8 cellular contexts compared by ENCODE assay signal in the genomic region with DNA sequence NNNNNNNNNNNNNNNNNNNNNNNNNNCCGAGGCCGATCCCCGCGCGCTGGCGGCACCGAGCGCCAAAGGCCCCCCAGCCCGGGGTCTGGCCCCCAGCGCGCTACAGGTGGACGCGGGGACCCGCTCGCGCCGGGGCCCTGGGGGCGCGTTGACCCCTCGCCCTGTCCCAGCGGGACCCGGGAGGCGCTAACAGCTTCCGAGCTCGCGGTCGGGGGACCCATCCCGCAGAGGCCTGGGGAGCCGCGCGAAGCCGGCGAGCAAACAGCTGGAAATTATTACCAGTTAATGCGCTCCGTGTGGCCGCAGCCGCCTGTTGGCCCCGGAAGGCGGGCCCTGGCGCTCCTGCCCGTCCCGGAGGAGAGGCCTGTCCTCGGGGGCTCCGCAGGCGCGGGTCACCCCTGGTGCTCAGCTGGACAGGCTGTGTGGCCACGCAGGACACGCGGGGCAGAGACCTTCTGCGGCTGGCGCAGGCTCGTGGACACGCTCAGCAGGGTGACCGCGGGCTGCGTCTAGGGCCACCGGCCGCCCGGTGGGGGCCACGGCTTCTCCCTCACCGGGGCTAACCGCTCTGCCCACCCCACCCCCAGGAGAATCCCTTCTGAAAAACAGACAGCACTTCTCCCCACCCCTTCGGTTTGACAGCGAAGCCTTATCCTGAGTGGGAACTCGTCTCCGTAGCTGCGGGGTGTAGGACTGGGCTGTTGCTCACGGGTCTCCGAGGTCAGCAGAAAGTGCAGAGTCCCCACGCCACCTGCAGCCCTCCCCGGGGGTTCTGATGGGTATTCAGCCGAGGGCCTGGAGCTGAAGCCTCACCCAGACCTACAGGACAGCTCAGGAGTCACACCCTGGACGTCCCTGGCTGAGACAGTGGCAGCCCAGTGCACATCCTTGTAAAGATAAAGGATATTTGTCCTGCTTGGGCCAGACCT. TPM values are rescaled to one million over a fixed set of nuclear protein-coding genes. Genes with fewer than 3 reads are reported as not detected.
A peak's percentile ranks its signal among the peaks of the same experiment; 100 is the strongest.
DNase-seq lines count a peak whose midpoint lies in the region; ATAC-seq and TF ChIP-seq lines count a peak whose summit lies in the region.

No MANE protein-coding gene starts in this region.

- H3K4me3 Mint-ChIP-seq in naive thymus-derived CD4-positive, alpha-beta T cell, result peak overlapping the region; percentile 33 to 88 (median 71)

- H3K4me1 Mint-ChIP-seq in naive thymus-derived CD4-positive, alpha-beta T cell, result peaks cover 6 to 20% (median 12%) of the 10 kb centered on the region in 7 donors

- no peaks in the 10 kb centered on the region for H3K9me2 ChIP-seq in HCT116 (ENCODE audit: insufficient read depth)

- H2AFZ ChIP-seq in HCT116 (ENCODE audit: low read depth, low read length, poor library complexity, severe bottlenecking), result peak overlapping the region; percentile 45

- TF ChIP-seq RAD21 in HCT116 (IDR thresholded peaks at IDR 0.05; ENCODE audit: low read depth), result no peak

- no peak overlapping the region for H3K4me3 ChIP-seq in HCT116 (replicated peaks in 1 of 2; ENCODE audit: low read depth in 1 of 2, low read length in 2 of 2)
- peak overlapping the region; percentile 39 for H3K4me3 ChIP-seq in naive thymus-derived CD4-positive, alpha-beta T cell (ENCODE audit: low read length)

- no peak for TF ChIP-seq CTCF in HCT116 (IDR thresholded peaks at IDR 0.05 in 2 of 3, conservative IDR thresholded peaks at IDR 0.05 in 1 of 3; ENCODE audit: borderline replicate concordance in 1 of 3, insufficient read depth in 1 of 3, low read depth in 2 of 3, low read length in 2 of 3)

- ATAC-seq in HCT116, result no peak
- peak; percentile 34 for ATAC-seq in naive thymus-derived CD4-positive, alpha-beta T cell
- no peak for ATAC-seq in GM18861 (IDR thresholded peaks at IDR 0.05; ENCODE audit: unreplicated experiment)

- no peaks in the 10 kb centered on the region for H3K36me3 ChIP-seq in HCT116 (ENCODE audit: control insufficient read depth in 1 of 2, insufficient read depth in 2 of 2, low read length in 2 of 2)
- H3K36me3 ChIP-seq in naive thymus-derived CD4-positive, alpha-beta T cell (ENCODE audit: control insufficient read depth in 2 of 3, insufficient read depth in 3 of 3, low read length in 3 of 3), result no peaks in the 10 kb centered on the region

- DNase-seq in HCT116 (ENCODE audit: low read depth, low spot score) (no peak), fibroblast of gingiva (ENCODE audit: low read depth) (peak; percentile 81), midbrain (lab: John Stamatoyannopoulos, UW) (no peak), cerebellar nuclear complex (lab: John Stamatoyannopoulos, UW) (no peak), hippocampal formation (lab: John Stamatoyannopoulos, UW) (no peak)
- DNase-seq in activated CD8-positive, alpha-beta memory T cell treated with anti-CD3 and anti-CD28 coated beads for 24 hours, result peak; percentile 84
- DNase-seq in naive thymus-derived CD4-positive, alpha-beta T cell, result peak in 8 of 9 donors; percentile 15 to 67 (median 49)

- intact Hi-C loops in HCT116 (cut with micrococcal nuclease), result no loop called here
- intact Hi-C loops in naive thymus-derived CD4-positive, alpha-beta T cell (cut with micrococcal nuclease), result no loop called here

- RAD21 ChIA-PET in HCT116 (lab: Charles Lee; ENCODE audit: low non-redundant PET in 1 of 2, low total read pairs in 2 of 2, uncharacterized antibody in 2 of 2, unreplicated experiment in 2 of 2), result no interaction called here

- no peak overlapping the region for H3K27ac ChIP-seq in HCT116 (ENCODE audit: low read depth, low read length)
- H3K27ac ChIP-seq in naive thymus-derived CD4-positive, alpha-beta T cell (ENCODE audit: low read depth, low read length), result peak overlapping the region; percentile 36

- H3K27me3 ChIP-seq in HCT116 (ENCODE audit: insufficient read depth, low read length), result no peaks in the 10 kb centered on the region
- H3K27me3 ChIP-seq in naive thymus-derived CD4-positive, alpha-beta T cell (ENCODE audit: control insufficient read depth in 2 of 2, insufficient read depth in 2 of 2, low read length in 2 of 2), result no peaks in the 10 kb centered on the region

- H3K79me2 ChIP-seq in HCT116 (ENCODE audit: insufficient read depth, low read length), result peaks cover 4% of the 10 kb centered on the region; the same call in 1 of the 2 replicates

- no peaks in the 10 kb centered on the region for H4K20me1 ChIP-seq in HCT116 (ENCODE audit: insufficient read depth)

- H3K9ac ChIP-seq in HCT116 (ENCODE audit: low read length), result no peak overlapping the region

- H3K27ac Mint-ChIP-seq in naive thymus-derived CD4-positive, alpha-beta T cell, result peak overlapping the region; percentile 45 to 91 (median 72)

- peaks cover 0 to 13% (median 0%) of the 10 kb centered on the region in 5 donors for H3K27me3 Mint-ChIP-seq in naive thymus-derived CD4-positive, alpha-beta T cell

- peaks cover 0 to 3% of the 10 kb centered on the region in 2 experiments; a peak in 1 of 4 replicates for H3K9me3 ChIP-seq in HCT116 (ENCODE audit: control insufficient read depth in 1 of 2, insufficient read depth in 1 of 2, low read depth in 1 of 2, low read length in 2 of 2)
- no peaks in the 10 kb centered on the region for H3K9me3 ChIP-seq in naive thymus-derived CD4-positive, alpha-beta T cell (ENCODE audit: control insufficient read depth in 2 of 3, low read length in 3 of 3)

- CTCF ChIA-PET in HCT116 (lab: Charles Lee), result no interaction called here
- CTCF ChIA-PET in naive thymus-derived CD4-positive, alpha-beta T cell (lab: Charles Lee), result interaction anchor here (1.1 kb wide), 1 partner anchor 47 kb away, joined by 3 read pairs; no protein-coding TSS in a partner anchor

- peaks cover 3 to 10% of the 10 kb centered on the region in 2 experiments; a peak in 2 of 4 replicates for H3K4me1 ChIP-seq in HCT116 (ENCODE audit: control insufficient read depth in 1 of 2, insufficient read depth in 2 of 2, low read length in 2 of 2)
- H3K4me1 ChIP-seq in naive thymus-derived CD4-positive, alpha-beta T cell (ENCODE audit: control insufficient read depth in 2 of 2, insufficient read depth in 2 of 2, low read length in 2 of 2), result peaks cover 0 to 12% of the 10 kb centered on the region in 2 donors

- TF ChIP-seq POLR2A in HCT116 (IDR thresholded peaks at IDR 0.05; ENCODE audit: borderline replicate concordance, extremely low read depth, insufficient read depth, insufficient read length), result no peak

- BruUV-seq in HCT116 (replicated peaks; lab: Mats Ljungman, UMichigan), result no TSS peak

- peak overlapping the region; percentile 39; the same call in 1 of the 2 replicates for H3K4me2 ChIP-seq in HCT116 (ENCODE audit: low read length)

- peaks cover 0 to 7% (median 0%) of the 10 kb centered on the region in 5 donors for H3K36me3 Mint-ChIP-seq in naive thymus-derived CD4-positive, alpha-beta T cell

- POLR2A ChIA-PET in HCT116 (lab: Charles Lee), result no interaction called here
- POLR2A ChIA-PET in naive thymus-derived CD4-positive, alpha-beta T cell (lab: Charles Lee), result interaction anchor here (0.6 to 3.4 kb wide), 5 partner anchors 45 to 223 kb away, joined by 3 to 16 read pairs (median 3); a partner anchor contains a TSS

- H3K9me3 Mint-ChIP-seq in naive thymus-derived CD4-positive, alpha-beta T cell, result peaks cover 0 to 7% (median 0%) of the 10 kb centered on the region in 11 donors

TF ChIP-seq in HCT116, 20 proteins besides CTCF, POLR2A, EP300 and RAD21 (continues in another document):
- no peak for TF ChIP-seq POLR2AphosphoS5 (IDR thresholded peaks at IDR 0.05; ENCODE audit: low read depth, low read length)
- TF ChIP-seq, protein P1, sequence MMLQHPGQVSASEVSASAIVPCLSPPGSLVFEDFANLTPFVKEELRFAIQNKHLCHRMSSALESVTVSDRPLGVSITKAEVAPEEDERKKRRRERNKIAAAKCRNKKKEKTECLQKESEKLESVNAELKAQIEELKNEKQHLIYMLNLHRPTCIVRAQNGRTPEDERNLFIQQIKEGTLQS (IDR thresholded peaks at IDR 0.05), result no peak
- TF ChIP-seq ELF1 (IDR thresholded peaks at IDR 0.05; ENCODE audit: borderline replicate concordance, low read depth), result no peak
- TF ChIP-seq SIN3A (IDR thresholded peaks at IDR 0.05; ENCODE audit: low read depth), result no peak
- TF ChIP-seq EZH2 (IDR thresholded peaks at IDR 0.05), result no peak
- no peak for TF ChIP-seq FOSL1 (IDR thresholded peaks at IDR 0.05; ENCODE audit: low read depth)
- no peak for TF ChIP-seq YY1 (IDR thresholded peaks at IDR 0.05; ENCODE audit: extremely low read depth, insufficient replicate concordance, low read depth, low read length)
- no peak for TF ChIP-seq CBX3 (IDR thresholded peaks at IDR 0.05; ENCODE audit: low read depth)
- TF ChIP-seq, protein P2, sequence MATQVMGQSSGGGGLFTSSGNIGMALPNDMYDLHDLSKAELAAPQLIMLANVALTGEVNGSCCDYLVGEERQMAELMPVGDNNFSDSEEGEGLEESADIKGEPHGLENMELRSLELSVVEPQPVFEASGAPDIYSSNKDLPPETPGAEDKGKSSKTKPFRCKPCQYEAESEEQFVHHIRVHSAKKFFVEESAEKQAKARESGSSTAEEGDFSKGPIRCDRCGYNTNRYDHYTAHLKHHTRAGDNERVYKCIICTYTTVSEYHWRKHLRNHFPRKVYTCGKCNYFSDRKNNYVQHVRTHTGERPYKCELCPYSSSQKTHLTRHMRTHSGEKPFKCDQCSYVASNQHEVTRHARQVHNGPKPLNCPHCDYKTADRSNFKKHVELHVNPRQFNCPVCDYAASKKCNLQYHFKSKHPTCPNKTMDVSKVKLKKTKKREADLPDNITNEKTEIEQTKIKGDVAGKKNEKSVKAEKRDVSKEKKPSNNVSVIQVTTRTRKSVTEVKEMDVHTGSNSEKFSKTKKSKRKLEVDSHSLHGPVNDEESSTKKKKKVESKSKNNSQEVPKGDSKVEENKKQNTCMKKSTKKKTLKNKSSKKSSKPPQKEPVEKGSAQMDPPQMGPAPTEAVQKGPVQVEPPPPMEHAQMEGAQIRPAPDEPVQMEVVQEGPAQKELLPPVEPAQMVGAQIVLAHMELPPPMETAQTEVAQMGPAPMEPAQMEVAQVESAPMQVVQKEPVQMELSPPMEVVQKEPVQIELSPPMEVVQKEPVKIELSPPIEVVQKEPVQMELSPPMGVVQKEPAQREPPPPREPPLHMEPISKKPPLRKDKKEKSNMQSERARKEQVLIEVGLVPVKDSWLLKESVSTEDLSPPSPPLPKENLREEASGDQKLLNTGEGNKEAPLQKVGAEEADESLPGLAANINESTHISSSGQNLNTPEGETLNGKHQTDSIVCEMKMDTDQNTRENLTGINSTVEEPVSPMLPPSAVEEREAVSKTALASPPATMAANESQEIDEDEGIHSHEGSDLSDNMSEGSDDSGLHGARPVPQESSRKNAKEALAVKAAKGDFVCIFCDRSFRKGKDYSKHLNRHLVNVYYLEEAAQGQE (IDR thresholded peaks at IDR 0.05; ENCODE audit: low read depth), result no peak
- TF ChIP-seq EZH2phosphoT487 (IDR thresholded peaks at IDR 0.05; ENCODE audit: borderline replicate concordance), result no peak
- TF ChIP-seq TCF7L2 (IDR thresholded peaks at IDR 0.05; ENCODE audit: borderline replicate concordance, extremely low read depth, insufficient read depth, insufficient read length), result no peak
- no peak for TF ChIP-seq EGR1 (IDR thresholded peaks at IDR 0.05; ENCODE audit: low read depth)

RNA-seq across cellular contexts. Expression of a gene that starts 45.6 kb away (rescaled TPM):
- total RNA-seq in HCT116 (2021; ENCODE audit: unreplicated experiment), result 36.9 TPM
- 22.4 and 23.9 TPM in 2 replicates for polyA plus RNA-seq in HCT116 (2012)
- 100 to 1,000 TPM in 1 of 5 experiments, 10 to 100 TPM in 4; 53.9 to 180 (median 59.2) TPM for total RNA-seq in naive thymus-derived CD4-positive, alpha-beta T cell
- polyA plus RNA-seq in naive thymus-derived CD4-positive, alpha-beta T cell, result 10 to 100 TPM; 38.8 to 43.9 TPM

Comparison
In these comparisons a context has a peak if more than half of its experiments do, and no peak if none do; other contexts are left out.
1. DNase-seq: peak in activated CD8-positive, alpha-beta memory T cell treated with anti-CD3 and anti-CD28 coated beads for 24 hours (single experiment), fibroblast of gingiva (single experiment) and naive thymus-derived CD4-positive, alpha-beta T cell (8 of 9); none in HCT116 (single experiment), midbrain (single experiment), cerebellar nuclear complex (0 of 2) and hippocampal formation (0 of 2).